Comparison of ENCODE assay signal across 8 cellular contexts in genomic region chr1:207825719-207826556, GRCh38.
A peak's percentile ranks its signal among the peaks of the same experiment; 100 is the strongest.
DNase-seq lines count a peak whose midpoint lies in the region; ATAC-seq and TF ChIP-seq lines count a peak whose summit lies in the region.

No MANE protein-coding gene starts in this region.

- H3K4me2 ChIP-seq in OCI-LY3 (ENCODE audit: low read length) = peak overlapping the region; percentile 91

- H4K20me1 ChIP-seq in OCI-LY3 (ENCODE audit: insufficient read depth, low read length) = peaks cover 12% of the 10 kb centered on the region

- H3K27ac ChIP-seq in OCI-LY3 (ENCODE audit: low read length) (peak overlapping the region; percentile 96), left ventricle myocardium inferior (replicated peaks) (peak overlapping the region; percentile 97)

- H3K27me3 ChIP-seq in OCI-LY3 (ENCODE audit: low read depth, low read length) = no peaks in the 10 kb centered on the region
- H3K27me3 ChIP-seq in left ventricle myocardium inferior (ENCODE audit: low read depth) = no peaks in the 10 kb centered on the region

- CTCF ChIA-PET in GM10248 (lab: Yijun Ruan, JAX) = interaction anchor here (1.8 to 22.4 kb wide), 4 partner anchors 14 to 138 kb away, joined by 6 to 661 read pairs (median 56); no protein-coding TSS in a partner anchor

- TF ChIP-seq CTCF in GM10248 (IDR thresholded peaks at IDR 0.05; ENCODE audit: control extremely low read depth, extremely low read depth, low read depth, missing control alignments) (no peak), OCI-LY3 (IDR thresholded peaks at IDR 0.05; ENCODE audit: low read depth, low read length) (no peak), left ventricle myocardium inferior (IDR thresholded peaks at IDR 0.05; ENCODE audit: borderline replicate concordance) (no peak)

- POLR2A ChIA-PET in GM10248 (lab: Yijun Ruan, JAX) = interaction anchor here (0.7 to 0.8 kb wide), 2 partner anchors 34 to 43 kb away, joined by 3 to 4 read pairs; no protein-coding TSS in a partner anchor

- peak overlapping the region; percentile 95 for H3K9ac ChIP-seq in OCI-LY3 (ENCODE audit: low read length)

- no peaks in the 10 kb centered on the region for H3K9me3 ChIP-seq in OCI-LY3 (ENCODE audit: insufficient read depth, low read length)
- no peaks in the 10 kb centered on the region for H3K9me3 ChIP-seq in left ventricle myocardium inferior (replicated peaks)

- peaks cover 72% of the 10 kb centered on the region for H3K79me2 ChIP-seq in OCI-LY3 (ENCODE audit: low read length)

- H3K4me3 ChIP-seq in OCI-LY3 (ENCODE audit: low read length) (peak overlapping the region; percentile 86), left ventricle myocardium inferior (peak overlapping the region; percentile 78)

- H3K36me3 ChIP-seq in OCI-LY3 (replicated peaks; ENCODE audit: low read depth, low read length) (peaks cover 14% of the 10 kb centered on the region), left ventricle myocardium inferior (peaks cover 12% of the 10 kb centered on the region)

- H3K4me1 ChIP-seq in OCI-LY3 (ENCODE audit: low read length) (peaks cover 69% of the 10 kb centered on the region), left ventricle myocardium inferior (peaks cover 98% of the 10 kb centered on the region)

- intact Hi-C loops in left ventricle myocardium inferior (cut with micrococcal nuclease) = loop anchor here (5.0 kb wide), 1 partner anchor 41 kb away; no protein-coding TSS in a partner anchor

- peak; percentile 69 for ATAC-seq in HG02588 (IDR thresholded peaks at IDR 0.05; ENCODE audit: unreplicated experiment)
- ATAC-seq in SK-N-SH treated with all-trans-retinoic acid at 6 μM for 48 hours = no peak

- H2AFZ ChIP-seq in OCI-LY3 (ENCODE audit: low read depth, low read length) = no peak overlapping the region; the same call in 1 of the 2 replicates

- DNase-seq in GM10248 (ENCODE audit: extremely low spot score) (peak; percentile 81), left ventricle myocardium inferior (peak; percentile 69), HuH-7 (ENCODE audit: low spot score) (no peak)
- peak; percentile 79 for DNase-seq in activated T-helper 9 cell treated with anti-CD3 and anti-CD28 coated beads, Interleukin-2, amount 50 U/mL, for 16 hours (ENCODE audit: low read depth)
- peak; percentile 52 to 59 for DNase-seq in stimulated activated CD4-positive, alpha-beta T cell treated with anti-CD3 and anti-CD28 coated beads, Interleukin-15, amount 100 ng/mL, for 1 hour (ENCODE audit: low read depth in 1 of 2, low spot score in 1 of 2)

TF ChIP-seq in SK-N-SH treated with all-trans-retinoic acid at 6 μM for 48 hours, 23 proteins besides CTCF, POLR2A, EP300 and RAD21:
- no peak for TF ChIP-seq SNAI2 (CRISPR knock-in tag; IDR thresholded peaks at IDR 0.05)
- TF ChIP-seq ZNF70 (CRISPR knock-in tag; IDR thresholded peaks at IDR 0.05) = no peak
- TF ChIP-seq PATZ1 (CRISPR knock-in tag; IDR thresholded peaks at IDR 0.05; ENCODE audit: borderline replicate concordance) = no peak
- TF ChIP-seq GLIS3 (CRISPR knock-in tag; IDR thresholded peaks at IDR 0.05) = no peak
- TF ChIP-seq ZNF8 (CRISPR knock-in tag; IDR thresholded peaks at IDR 0.05) = no peak
- no peak for TF ChIP-seq OSR1 (CRISPR knock-in tag; IDR thresholded peaks at IDR 0.05)
- TF ChIP-seq ZNF565 (CRISPR knock-in tag; conservative IDR thresholded peaks at IDR 0.05; ENCODE audit: low read depth) = no peak
- TF ChIP-seq ZFP3 (CRISPR knock-in tag; IDR thresholded peaks at IDR 0.05) = no peak
